In the genomic region with DNA sequence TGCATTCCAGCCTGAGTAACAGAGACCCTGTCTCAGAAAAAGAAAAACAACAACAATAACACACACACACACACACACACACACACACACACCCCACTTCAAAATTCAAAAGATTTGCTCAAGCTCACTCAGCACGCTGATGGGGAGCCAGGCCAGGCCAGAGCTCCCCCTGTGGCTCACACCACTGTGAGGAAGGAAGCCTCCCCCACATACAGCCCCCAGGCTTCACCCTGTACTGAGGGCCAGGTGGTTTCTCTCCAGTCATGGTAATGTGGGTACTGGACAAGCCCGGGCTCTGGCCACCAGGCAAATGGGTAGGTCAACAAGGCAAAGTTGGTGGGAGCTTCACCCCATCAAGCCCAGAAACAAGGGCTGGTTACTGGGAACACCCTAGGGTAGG, we compare ENCODE assay signal across 12 cellular contexts. TPM values are rescaled to one million over a fixed set of nuclear protein-coding genes. Genes with fewer than 3 reads are reported as not detected.
DNase-seq lines count a peak whose midpoint lies in the region; ATAC-seq and TF ChIP-seq lines count a peak whose summit lies in the region.
"Had no signal": no experiment of that assay in that cellular context is flagged by ENCODE, and none has a peak within 500 bp of the region (broad histone marks: within the 10 kb centered on the region; RNA-seq: fewer than 3 reads in every experiment).

No MANE protein-coding gene starts in this region.

- CTCF ChIA-PET in GM10248 (lab: Yijun Ruan, JAX) = interaction anchor here (0.9 to 13.0 kb wide), 19 partner anchors 8 to 113 kb away, joined by 3 to 363 read pairs (median 17); partner anchors contain the start of genes G3BP1 and SPARC

- H3K27ac ChIP-seq in heart left ventricle (peak overlapping the region in 11 of 12 donors; percentile 8 to 78 (median 60)), endodermal cell (ENCODE audit: low read depth, low read length) (no peak overlapping the region), uterus (peak overlapping the region; percentile 84 to 93)

- no peak for ATAC-seq in heart left ventricle
- no peak for ATAC-seq in HG02973 (IDR thresholded peaks at IDR 0.05; ENCODE audit: unreplicated experiment)
- ATAC-seq: esophagus mucosa had no signal

- peaks cover 7% of the 10 kb centered on the region for H3K36me3 Mint-ChIP-seq in endodermal cell (ENCODE audit: low read depth)

- no peak overlapping the region for H3K27ac Mint-ChIP-seq in endodermal cell
- H3K27ac Mint-ChIP-seq: activated B cell treated with CpG ODN at 0.5 μM for 24 hours had no signal

- POLR2A ChIA-PET in GM10248 (lab: Yijun Ruan, JAX) = interaction anchor here (0.6 to 1.2 kb wide), 3 partner anchors 32 to 834 kb away, joined by 3 to 4 read pairs (median 3); partner anchors contain the start of gene G3BP1

- H3K36me3 ChIP-seq in heart left ventricle = peaks cover 0 to 25% (median 10%) of the 10 kb centered on the region in 9 donors
- H3K36me3 ChIP-seq in endodermal cell (ENCODE audit: control insufficient read depth, insufficient read depth, low read length) = peaks cover 11% of the 10 kb centered on the region
- no peaks in the 10 kb centered on the region for H3K36me3 ChIP-seq in uterus

- peak in 1 of 12 donors; percentile 3 for TF ChIP-seq CTCF in heart left ventricle (IDR thresholded peaks at IDR 0.05)
- no peak for TF ChIP-seq CTCF in endodermal cell (conservative IDR thresholded peaks at IDR 0.05)
- TF ChIP-seq CTCF in uterus (IDR thresholded peaks at IDR 0.05) = no peak
- TF ChIP-seq CTCF in GM10248 (IDR thresholded peaks at IDR 0.05; ENCODE audit: control extremely low read depth, extremely low read depth, low read depth, missing control alignments) = no peak

- H3K27me3 ChIP-seq in heart left ventricle = no peaks in the 10 kb centered on the region
- no peaks in the 10 kb centered on the region for H3K27me3 ChIP-seq in endodermal cell (ENCODE audit: control insufficient read depth, insufficient read depth, low read length, poor library complexity, severe bottlenecking)
- H3K27me3 ChIP-seq in uterus = no peaks in the 10 kb centered on the region

- WGBS in heart left ventricle, 4 donors = 67 to 85% (median 68%) methylated on average over 2 of the region's 2 CpGs
- 98% methylated on average over 2 of the region's 2 CpGs; no CpG with 5 or more reads in 1 of the 2 experiments for WGBS in endodermal cell (ENCODE audit: insufficient coverage in 1 of 2, insufficient read length in 1 of 2), 2 experiments

- H3K9me3 ChIP-seq in heart left ventricle (no peaks in the 10 kb centered on the region), endodermal cell (ENCODE audit: control insufficient read depth, low read length) (no peaks in the 10 kb centered on the region), uterus (no peaks in the 10 kb centered on the region)

- H3K4me3 ChIP-seq in heart left ventricle = no peak overlapping the region
- H3K4me3 ChIP-seq in endodermal cell (ENCODE audit: low read length) = no peak overlapping the region
- H3K4me3 ChIP-seq in uterus = no peak overlapping the region

- peaks cover 0 to 33% (median 14%) of the 10 kb centered on the region in 12 donors for H3K4me1 ChIP-seq in heart left ventricle
- peaks cover 15% of the 10 kb centered on the region for H3K4me1 ChIP-seq in endodermal cell (ENCODE audit: control insufficient read depth, insufficient read depth, low read length)
- H3K4me1 ChIP-seq in uterus = peaks cover 4 to 12% of the 10 kb centered on the region in 2 donors

- no peak overlapping the region for H3K4me3 Mint-ChIP-seq in endodermal cell
- H3K4me3 Mint-ChIP-seq: activated B cell treated with CpG ODN at 0.5 μM for 24 hours had no signal

- H3K27me3 Mint-ChIP-seq in endodermal cell (ENCODE audit: insufficient read depth) = no peaks in the 10 kb centered on the region
- H3K27me3 Mint-ChIP-seq: activated B cell treated with CpG ODN at 0.5 μM for 24 hours had no signal

- H3K9ac ChIP-seq in endodermal cell (ENCODE audit: extremely low read depth, low read length, poor library complexity, severe bottlenecking) = no peak overlapping the region

- no peaks in the 10 kb centered on the region for H3K9me3 Mint-ChIP-seq in endodermal cell
- H3K9me3 Mint-ChIP-seq: activated B cell treated with CpG ODN at 0.5 μM for 24 hours had no signal

- intact Hi-C loops in heart left ventricle (cut with DNase I) = no loop called here
- intact Hi-C loops in cardiac septum (cut with DNase I) = no loop called here
- intact Hi-C loops in uterus (cut with DNase I; ENCODE audit: low total_unique reads) = no loop called here

- no peak for TF ChIP-seq POLR2A in heart left ventricle (IDR thresholded peaks at IDR 0.05)
- no peak for TF ChIP-seq POLR2A in uterus (IDR thresholded peaks at IDR 0.05)

- DNase-seq in heart left ventricle = peak in 1 of 5 donors; percentile 24
- DNase-seq in cardiac septum (ENCODE audit: low spot score) = no peak
- DNase-seq in endodermal cell = peak; percentile 58
- DNase-seq in myocyte (ENCODE audit: low read depth) = peak; percentile 37
- peak in 1 of 2 donors; percentile 39 for DNase-seq in uterus
- DNase-seq in GM10248 (ENCODE audit: extremely low spot score) = no peak
- DNase-seq in T-helper 9 cell = no peak
- DNase-seq: activated B cell treated with CpG ODN at 0.5 μM for 24 hours; stimulated activated CD4-positive, alpha-beta T cell treated with anti-CD3 and anti-CD28 coated beads, Interleukin-4, amount 100 ng/mL, for 1 hour; stimulated activated naive CD4-positive, alpha-beta T cell treated with Interleukin-2 at 50 U/mL for 16 hours had no signal

- H3K4me1 Mint-ChIP-seq in endodermal cell = peaks cover 22% of the 10 kb centered on the region

RNA-seq across cellular contexts. Expression of gene ATOX1, which starts 19.0 kb away (rescaled TPM):
- total RNA-seq in heart left ventricle (100 to 1,000 TPM in 1 of 9 donors, 10 to 100 TPM in 8; 52.1 to 149 (median 66.5) TPM), cardiac septum (61.4 TPM), endodermal cell (100 to 1,000 TPM; 105 to 129 TPM), myocyte (43.8 and 55.9 TPM in 2 replicates), uterus (10 to 100 TPM in 3 of 4 donors, 1 to 10 TPM in 1; 2.6 to 99.7 (median 47.6) TPM)
- 100 to 1,000 TPM in 1 of 2 donors, 10 to 100 TPM in 1; 92.0 to 102 TPM for polyA plus RNA-seq in heart left ventricle
- polyA plus RNA-seq in endodermal cell (2013, experiment 1 of 2) = 102 TPM
- polyA plus RNA-seq in endodermal cell (2013, experiment 2 of 2) = 98.4 TPM
- 270 TPM for polyA plus RNA-seq in myocyte (2012)

RNA-seq across cellular contexts. Expression of gene G3BP1, which starts 32.4 kb away (rescaled TPM):
- total RNA-seq in heart left ventricle = 100 to 1,000 TPM in 4 of 9 donors, 10 to 100 TPM in 5; 64.5 to 133 (median 98.1) TPM
- polyA plus RNA-seq in heart left ventricle = 10 to 100 TPM; 12.7 to 29.0 TPM
- 99.4 TPM for total RNA-seq in cardiac septum
- total RNA-seq in endodermal cell = 100 to 1,000 TPM; 346 to 376 TPM
- 146 TPM for polyA plus RNA-seq in endodermal cell (2013, experiment 1 of 2)
- 146 TPM for polyA plus RNA-seq in endodermal cell (2013, experiment 2 of 2)
- total RNA-seq in myocyte = 144 and 147 TPM in 2 replicates
- 105 TPM for polyA plus RNA-seq in myocyte (2012)
- 100 to 1,000 TPM in 3 of 4 donors, 10 to 100 TPM in 1; 72.1 to 240 (median 168) TPM for total RNA-seq in uterus

RNA-seq across cellular contexts. Expression of gene SPARC, which starts 52.7 kb away (rescaled TPM):
- total RNA-seq in heart left ventricle = 1,000 to 10,000 TPM in 1 of 9 donors, 100 to 1,000 TPM in 8; 355 to 1,522 (median 471) TPM
- 100 to 1,000 TPM; 119 to 747 TPM for polyA plus RNA-seq in heart left ventricle
- 539 TPM for total RNA-seq in cardiac septum
- total RNA-seq in endodermal cell = 100 to 1,000 TPM; 523 to 643 TPM
- 610 TPM for polyA plus RNA-seq in endodermal cell (2013, experiment 1 of 2)
- 610 TPM for polyA plus RNA-seq in endodermal cell (2013, experiment 2 of 2)
- total RNA-seq in myocyte = 4,412 and 4,598 TPM in 2 replicates
- polyA plus RNA-seq in myocyte (2012) = 20,698 TPM
- total RNA-seq in uterus = 1,000 to 10,000 TPM in 1 of 4 donors, 100 to 1,000 TPM in 3; 341 to 2,293 (median 751) TPM
- total RNA-seq: activated B cell treated with CpG ODN at 0.5 μM for 24 hours had no signal

Comparison
In these comparisons a context has a peak if more than half of its experiments do, and no peak if none do; other contexts are left out.
1. DNase-seq: peak in endodermal cell (single experiment) and myocyte (single experiment); none in cardiac septum (single experiment), GM10248 (single experiment) and T-helper 9 cell (single experiment).